ENCODE assay signal across 15 cellular contexts in the genomic region with DNA sequence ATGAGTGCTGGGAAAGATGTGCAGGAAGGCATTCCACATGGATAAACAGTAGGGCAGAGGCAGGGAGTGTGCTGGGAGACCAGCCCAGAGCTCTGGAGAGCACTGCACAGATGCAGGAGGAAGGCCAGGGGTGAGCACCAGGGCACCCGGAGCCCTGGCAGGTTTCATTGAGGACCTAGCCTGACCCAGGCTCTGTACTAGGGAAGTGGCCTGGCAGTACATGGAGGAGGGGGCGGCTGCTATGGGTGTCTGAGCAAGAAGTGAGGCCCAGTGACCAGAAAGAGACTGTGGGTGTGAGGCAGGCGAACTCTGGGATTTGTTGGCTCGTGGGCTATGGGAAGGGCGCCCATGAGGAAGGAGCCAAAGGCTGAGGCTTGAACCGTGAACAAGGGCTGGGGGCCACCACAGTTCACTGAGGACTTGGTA.
"Had no signal": no experiment of that assay in that cellular context is flagged by ENCODE, and none has a peak within 500 bp of the region (broad histone marks: within the 10 kb centered on the region; RNA-seq: fewer than 3 reads in every experiment).

No MANE protein-coding gene starts in this region.

- ATAC-seq: activated CD4-positive, CD25-positive, alpha-beta regulatory T cell treated with anti-CD3 and anti-CD28 coated beads, Interleukin-2, amount 50 U/mL, for 24 hours; left colon had no signal

- H3K27me3 Mint-ChIP-seq: memory B cell had no signal

- FAIRE-seq: TTC549 had no signal

- H3K36me3 Mint-ChIP-seq: immature natural killer cell had no signal

- H3K9me3 Mint-ChIP-seq: immature natural killer cell, memory B cell, nephron had no signal

- H3K36me3 ChIP-seq: breast epithelium, esophagus squamous epithelium, tibial artery had no signal

- H3K27ac ChIP-seq: breast epithelium, esophagus squamous epithelium, tibial artery had no signal

- DNase-seq: aorta; esophagus squamous epithelium; foreskin fibroblast; immature natural killer cell; left colon; SHP77; stimulated activated CD4-positive, alpha-beta T cell treated with anti-CD3 and anti-CD28 coated beads, Interleukin-4, amount 100 ng/mL, for 1 hour; stimulated activated CD8-positive, alpha-beta memory T cell treated with anti-CD3 and anti-CD28 coated beads, Interleukin-4, amount 100 ng/mL, for 48 hours; T-helper 2 cell; tibial artery had no signal

- H3K4me1 ChIP-seq: breast epithelium, esophagus squamous epithelium, tibial artery had no signal

- H3K27me3 ChIP-seq: breast epithelium, esophagus squamous epithelium, tibial artery had no signal

- H3K27ac Mint-ChIP-seq: immature natural killer cell, memory B cell, nephron had no signal

- H3K4me3 ChIP-seq: breast epithelium, esophagus squamous epithelium, tibial artery had no signal

- H3K9me3 ChIP-seq: breast epithelium, esophagus squamous epithelium, tibial artery had no signal

- H3K4me3 Mint-ChIP-seq: immature natural killer cell, memory B cell, nephron had no signal

- H3K4me1 Mint-ChIP-seq: immature natural killer cell, memory B cell had no signal
